In the genomic region with DNA sequence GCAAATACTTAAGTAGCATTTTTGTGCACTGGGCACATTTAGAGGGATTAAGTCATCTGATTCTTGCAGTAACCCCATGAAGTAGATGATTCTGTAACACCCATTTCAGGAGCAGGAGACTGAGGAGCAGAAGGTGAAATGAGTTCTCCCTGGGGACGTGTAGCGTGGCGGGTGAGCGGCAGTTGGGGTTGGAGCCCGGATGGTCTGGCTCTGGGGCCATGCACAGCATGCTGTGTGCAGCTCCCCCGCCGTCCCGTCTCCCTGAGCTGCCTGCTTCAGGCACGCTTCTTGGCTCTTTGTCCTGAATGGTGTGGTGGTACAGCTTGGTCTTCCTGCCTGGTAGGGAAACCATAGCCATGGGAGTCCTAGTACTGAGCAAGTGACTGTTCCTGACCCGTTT, we compare ENCODE assay signal across 1 cellular context.
TF ChIP-seq lines count a peak whose summit lies in the region.

No MANE protein-coding gene starts in this region.

TF ChIP-seq in GM12878, 131 proteins besides CTCF, POLR2A, EP300 and RAD21:
- TF ChIP-seq, protein P1, sequence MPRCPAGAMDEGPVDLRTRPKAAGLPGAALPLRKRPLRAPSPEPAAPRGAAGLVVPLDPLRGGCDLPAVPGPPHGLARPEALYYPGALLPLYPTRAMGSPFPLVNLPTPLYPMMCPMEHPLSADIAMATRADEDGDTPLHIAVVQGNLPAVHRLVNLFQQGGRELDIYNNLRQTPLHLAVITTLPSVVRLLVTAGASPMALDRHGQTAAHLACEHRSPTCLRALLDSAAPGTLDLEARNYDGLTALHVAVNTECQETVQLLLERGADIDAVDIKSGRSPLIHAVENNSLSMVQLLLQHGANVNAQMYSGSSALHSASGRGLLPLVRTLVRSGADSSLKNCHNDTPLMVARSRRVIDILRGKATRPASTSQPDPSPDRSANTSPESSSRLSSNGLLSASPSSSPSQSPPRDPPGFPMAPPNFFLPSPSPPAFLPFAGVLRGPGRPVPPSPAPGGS (IDR thresholded peaks at IDR 0.05; ENCODE audit: borderline replicate concordance, insufficient read depth, low read depth, low read length, poor library complexity, severe bottlenecking): no peak
- 0 out of 2 replicates have a peak, but pooled peaks have one; percentile 15 for TF ChIP-seq BACH1 (IDR thresholded peaks at IDR 0.05; ENCODE audit: borderline replicate concordance)
TF ChIP-seq in GM12878: peak in this region for 1.
